9 cellular contexts compared by ENCODE assay signal in genomic region chr3:189144645-189145044, GRCh38. TPM values are rescaled to one million over a fixed set of nuclear protein-coding genes. Genes with fewer than 3 reads are reported as not detected.
DNase-seq lines count a peak whose midpoint lies in the region; ATAC-seq and TF ChIP-seq lines count a peak whose summit lies in the region.
"Had no signal": no experiment of that assay in that cellular context is flagged by ENCODE, and none has a peak within 500 bp of the region (broad histone marks: within the 10 kb centered on the region; RNA-seq: fewer than 3 reads in every experiment).

No MANE protein-coding gene starts in this region.

- TF ChIP-seq CTCF in ascending aorta (IDR thresholded peaks at IDR 0.05), result peak in 1 of 3 experiments; percentile 28

- H2AK5ac ChIP-seq in neuronal stem cell (ENCODE audit: low read depth, low read length), result no peak overlapping the region

- no peak overlapping the region for H4K91ac ChIP-seq in neuronal stem cell (ENCODE audit: low read depth, low read length, poor library complexity)

- intact Hi-C loops in ascending aorta (cut with DNase I), result loop anchor here (5.0 kb wide), 1 partner anchor 187 kb away; no protein-coding TSS in a partner anchor

- H3K36me3 ChIP-seq in neuronal stem cell (replicated peaks in 1 of 2; ENCODE audit: control insufficient read depth in 2 of 2, insufficient read depth in 2 of 2, low read length in 2 of 2) (no peaks in the 10 kb centered on the region), ascending aorta (no peaks in the 10 kb centered on the region)

- H3K14ac ChIP-seq in neuronal stem cell (ENCODE audit: low read length), result no peak overlapping the region

- no peak overlapping the region for H3K23ac ChIP-seq in neuronal stem cell (ENCODE audit: low read depth, low read length, poor library complexity)

- no peak overlapping the region for H2BK12ac ChIP-seq in neuronal stem cell (ENCODE audit: low read length)

- no peak overlapping the region for H2BK5ac ChIP-seq in neuronal stem cell (ENCODE audit: low read length)

- peaks cover 16% of the 10 kb centered on the region for H3K27me3 Mint-ChIP-seq in memory B cell

- no peak overlapping the region for H4K8ac ChIP-seq in neuronal stem cell (ENCODE audit: low read depth, low read length)

- H3K4me1 ChIP-seq in neuronal stem cell (ENCODE audit: control insufficient read depth in 2 of 2, insufficient read depth in 1 of 2, low read depth in 1 of 2, low read length in 2 of 2) (peaks cover 0 to 3% of the 10 kb centered on the region in 2 donors), ascending aorta (no peaks in the 10 kb centered on the region)

- no peak overlapping the region for H2BK15ac ChIP-seq in neuronal stem cell (ENCODE audit: low read length)

- H3K79me1 ChIP-seq in neuronal stem cell (ENCODE audit: low read depth, low read length), result no peaks in the 10 kb centered on the region

- no peak overlapping the region for H3K4ac ChIP-seq in neuronal stem cell (ENCODE audit: low read length)

- H3K9me3 ChIP-seq in neuronal stem cell (replicated peaks in 1 of 2; ENCODE audit: control insufficient read depth in 2 of 2, insufficient read depth in 1 of 2, low read depth in 1 of 2, low read length in 2 of 2), result no peaks in the 10 kb centered on the region
- no peaks in the 10 kb centered on the region for H3K9me3 ChIP-seq in ascending aorta

- no peak overlapping the region for H2BK120ac ChIP-seq in neuronal stem cell (ENCODE audit: low read depth, low read length)

- no peak overlapping the region for H3K4me2 ChIP-seq in neuronal stem cell (ENCODE audit: insufficient read depth, low read length, poor library complexity, severe bottlenecking)

- peak; percentile 53 for ATAC-seq in memory B cell (ENCODE audit: low read depth)
- no peak for ATAC-seq in GM19397 (IDR thresholded peaks at IDR 0.05; ENCODE audit: unreplicated experiment)
- ATAC-seq in HG02981 (IDR thresholded peaks at IDR 0.05; ENCODE audit: unreplicated experiment), result no peak

- H3K27ac Mint-ChIP-seq in memory B cell, result no peak overlapping the region
- H3K27ac Mint-ChIP-seq: brain had no signal

- no peaks in the 10 kb centered on the region for H3K27me3 ChIP-seq in neuronal stem cell (ENCODE audit: control insufficient read depth in 3 of 3, insufficient read depth in 3 of 3, low read depth in 1 of 3, low read length in 3 of 3)
- H3K27me3 ChIP-seq in ascending aorta, result no peaks in the 10 kb centered on the region

- H3K4me3 Mint-ChIP-seq in memory B cell, result no peak overlapping the region
- H3K4me3 Mint-ChIP-seq: brain had no signal

- no peaks in the 10 kb centered on the region for H3K36me3 Mint-ChIP-seq in memory B cell
- H3K36me3 Mint-ChIP-seq: brain had no signal

- DNase-seq in DMS153 (lab: John Stamatoyannopoulos, UW) (peak; percentile 84), NAMALWA (ENCODE audit: low spot score) (peak; percentile 35), astrocyte of the hippocampus (ENCODE audit: low read depth, low spot score) (peak; percentile 18), memory B cell (ENCODE audit: low spot score in 2 of 2) (no peak), neuronal stem cell (ENCODE audit: low spot score) (no peak), ascending aorta (ENCODE audit: low spot score in 2 of 2) (no peak)

- H3K9me3 Mint-ChIP-seq in memory B cell, result no peaks in the 10 kb centered on the region

- H3K27ac ChIP-seq in neuronal stem cell (replicated peaks; ENCODE audit: low read length), result no peak overlapping the region
- H3K27ac ChIP-seq in ascending aorta, result no peak overlapping the region

- peaks cover 4% of the 10 kb centered on the region for H3K4me1 Mint-ChIP-seq in memory B cell

- no peak overlapping the region for H2AFZ ChIP-seq in neuronal stem cell (ENCODE audit: low read length)

- H3K18ac ChIP-seq in neuronal stem cell (ENCODE audit: low read length), result no peak overlapping the region

- H3K4me3 ChIP-seq in neuronal stem cell (ENCODE audit: low read length in 2 of 2) (no peak overlapping the region), ascending aorta (no peak overlapping the region)

- WGBS in neuronal stem cell (ENCODE audit: extremely low coverage in 2 of 2, insufficient read length in 2 of 2, insufficient replicate concordance in 1 of 2), 2 donors, result no CpG with 5 or more reads among the region's 5 CpGs

- H3K9ac ChIP-seq in neuronal stem cell (ENCODE audit: low read depth, low read length, poor library complexity), result no peak overlapping the region

RNA-seq across cellular contexts. Expression of gene TPRG1, which starts 27.1 kb away (rescaled TPM):
- 0.24 TPM for polyA plus RNA-seq in neuronal stem cell (2013, experiment 1 of 2)
- polyA plus RNA-seq in neuronal stem cell (2013, experiment 2 of 2), result 0.18 TPM
- 6.4 TPM for total RNA-seq in ascending aorta

Comparison
In these comparisons a context has a peak if more than half of its experiments do, and no peak if none do; other contexts are left out.
1. DNase-seq: peak in DMS153 (single experiment), NAMALWA (single experiment) and astrocyte of the hippocampus (single experiment); none in memory B cell (0 of 2), neuronal stem cell (single experiment) and ascending aorta (0 of 2).